ENCODE assay signal across 17 cellular contexts in genomic region chr10:111546216-111546615, GRCh38.
"Had no signal": no experiment of that assay in that cellular context is flagged by ENCODE, and none has a peak within 500 bp of the region (broad histone marks: within the 10 kb centered on the region; RNA-seq: fewer than 3 reads in every experiment).

No MANE protein-coding gene starts in this region.

- ATAC-seq: foreskin keratinocyte; gastroesophageal sphincter; heart left ventricle; left cardiac atrium; left lung; left ventricle myocardium superior; lower lobe of right lung; mucosa of descending colon; naive thymus-derived CD8-positive, alpha-beta T cell had no signal

- DNase-seq: dermis blood vessel endothelial cell; dorsolateral prefrontal cortex; effector CD4-positive, alpha-beta T cell; effector memory CD4-positive, alpha-beta T cell; foreskin keratinocyte; heart left ventricle; hypothalamus; immature natural killer cell; left cardiac atrium; left lung; left ventricle myocardium superior; lower lobe of right lung; mesenchymal stem cell; mucosa of descending colon; naive B cell; naive thymus-derived CD8-positive, alpha-beta T cell had no signal
